In the genomic region with DNA sequence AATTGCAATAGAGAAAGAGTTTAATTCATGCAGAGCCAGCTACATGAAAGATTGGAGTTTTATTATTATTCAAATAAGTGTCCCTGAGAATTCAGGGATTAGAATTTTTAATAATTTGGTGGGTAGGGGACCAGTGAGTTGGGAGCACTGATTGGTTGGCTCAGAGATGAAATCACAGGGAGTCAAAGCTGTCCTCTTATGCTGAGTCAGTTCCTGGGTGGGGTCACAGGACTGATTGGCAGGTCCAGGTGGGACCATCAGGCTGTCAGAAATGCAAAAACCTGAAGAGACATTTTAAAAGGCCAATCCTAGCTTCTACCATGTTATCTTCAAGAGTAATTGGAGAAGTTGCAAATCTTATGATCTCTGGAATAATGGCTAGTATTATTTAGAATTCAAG, we compare ENCODE assay signal across 1 cellular context.
TF ChIP-seq lines count a peak whose summit lies in the region.

No MANE protein-coding gene starts in this region.

TF ChIP-seq in K562, 482 proteins besides CTCF, POLR2A, EP300 and RAD21 (continued from another document):
- TF ChIP-seq, protein P1, sequence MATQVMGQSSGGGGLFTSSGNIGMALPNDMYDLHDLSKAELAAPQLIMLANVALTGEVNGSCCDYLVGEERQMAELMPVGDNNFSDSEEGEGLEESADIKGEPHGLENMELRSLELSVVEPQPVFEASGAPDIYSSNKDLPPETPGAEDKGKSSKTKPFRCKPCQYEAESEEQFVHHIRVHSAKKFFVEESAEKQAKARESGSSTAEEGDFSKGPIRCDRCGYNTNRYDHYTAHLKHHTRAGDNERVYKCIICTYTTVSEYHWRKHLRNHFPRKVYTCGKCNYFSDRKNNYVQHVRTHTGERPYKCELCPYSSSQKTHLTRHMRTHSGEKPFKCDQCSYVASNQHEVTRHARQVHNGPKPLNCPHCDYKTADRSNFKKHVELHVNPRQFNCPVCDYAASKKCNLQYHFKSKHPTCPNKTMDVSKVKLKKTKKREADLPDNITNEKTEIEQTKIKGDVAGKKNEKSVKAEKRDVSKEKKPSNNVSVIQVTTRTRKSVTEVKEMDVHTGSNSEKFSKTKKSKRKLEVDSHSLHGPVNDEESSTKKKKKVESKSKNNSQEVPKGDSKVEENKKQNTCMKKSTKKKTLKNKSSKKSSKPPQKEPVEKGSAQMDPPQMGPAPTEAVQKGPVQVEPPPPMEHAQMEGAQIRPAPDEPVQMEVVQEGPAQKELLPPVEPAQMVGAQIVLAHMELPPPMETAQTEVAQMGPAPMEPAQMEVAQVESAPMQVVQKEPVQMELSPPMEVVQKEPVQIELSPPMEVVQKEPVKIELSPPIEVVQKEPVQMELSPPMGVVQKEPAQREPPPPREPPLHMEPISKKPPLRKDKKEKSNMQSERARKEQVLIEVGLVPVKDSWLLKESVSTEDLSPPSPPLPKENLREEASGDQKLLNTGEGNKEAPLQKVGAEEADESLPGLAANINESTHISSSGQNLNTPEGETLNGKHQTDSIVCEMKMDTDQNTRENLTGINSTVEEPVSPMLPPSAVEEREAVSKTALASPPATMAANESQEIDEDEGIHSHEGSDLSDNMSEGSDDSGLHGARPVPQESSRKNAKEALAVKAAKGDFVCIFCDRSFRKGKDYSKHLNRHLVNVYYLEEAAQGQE (CRISPR knock-in tag; IDR thresholded peaks at IDR 0.05; ENCODE audit: low read depth) = no peak
- peak; percentile 80 for TF ChIP-seq C11orf30 (IDR thresholded peaks at IDR 0.05; ENCODE audit: low read depth)
- TF ChIP-seq ZNF316 (IDR thresholded peaks at IDR 0.05) = peak; percentile 81
- TF ChIP-seq KDM1A (IDR thresholded peaks at IDR 0.05) = peak; percentile 66 to 78; a peak in 3 of 4 replicates
- no peak for TF ChIP-seq ZNF324 (CRISPR knock-in tag; IDR thresholded peaks at IDR 0.05)
- no peak for TF ChIP-seq ZNF445 (CRISPR knock-in tag; IDR thresholded peaks at IDR 0.05; ENCODE audit: low read depth)
- TF ChIP-seq HOMEZ (CRISPR knock-in tag; IDR thresholded peaks at IDR 0.05) = no peak
- TF ChIP-seq, protein P2, sequence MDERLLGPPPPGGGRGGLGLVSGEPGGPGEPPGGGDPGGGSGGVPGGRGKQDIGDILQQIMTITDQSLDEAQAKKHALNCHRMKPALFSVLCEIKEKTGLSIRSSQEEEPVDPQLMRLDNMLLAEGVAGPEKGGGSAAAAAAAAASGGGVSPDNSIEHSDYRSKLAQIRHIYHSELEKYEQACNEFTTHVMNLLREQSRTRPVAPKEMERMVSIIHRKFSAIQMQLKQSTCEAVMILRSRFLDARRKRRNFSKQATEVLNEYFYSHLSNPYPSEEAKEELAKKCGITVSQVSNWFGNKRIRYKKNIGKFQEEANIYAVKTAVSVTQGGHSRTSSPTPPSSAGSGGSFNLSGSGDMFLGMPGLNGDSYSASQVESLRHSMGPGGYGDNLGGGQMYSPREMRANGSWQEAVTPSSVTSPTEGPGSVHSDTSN (CRISPR knock-in tag; IDR thresholded peaks at IDR 0.05; ENCODE audit: low read depth) = no peak
- TF ChIP-seq, protein P2 (tag; conservative IDR thresholded peaks at IDR 0.05; ENCODE audit: low read depth) = 0 out of 2 replicates have a peak, but pooled peaks have one; percentile 17
- TF ChIP-seq, protein P3, sequence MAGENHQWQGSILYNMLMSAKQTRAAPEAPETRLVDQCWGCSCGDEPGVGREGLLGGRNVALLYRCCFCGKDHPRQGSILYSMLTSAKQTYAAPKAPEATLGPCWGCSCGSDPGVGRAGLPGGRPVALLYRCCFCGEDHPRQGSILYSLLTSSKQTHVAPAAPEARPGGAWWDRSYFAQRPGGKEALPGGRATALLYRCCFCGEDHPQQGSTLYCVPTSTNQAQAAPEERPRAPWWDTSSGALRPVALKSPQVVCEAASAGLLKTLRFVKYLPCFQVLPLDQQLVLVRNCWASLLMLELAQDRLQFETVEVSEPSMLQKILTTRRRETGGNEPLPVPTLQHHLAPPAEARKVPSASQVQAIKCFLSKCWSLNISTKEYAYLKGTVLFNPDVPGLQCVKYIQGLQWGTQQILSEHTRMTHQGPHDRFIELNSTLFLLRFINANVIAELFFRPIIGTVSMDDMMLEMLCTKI (IDR thresholded peaks at IDR 0.05; ENCODE audit: partially characterized antibody) = no peak
- peak; percentile 35; the same call in 1 of the 2 replicates for TF ChIP-seq MAFG (tag; conservative IDR thresholded peaks at IDR 0.05)
- peak in 1 of 2 experiments; percentile 84; a peak in 2 of 4 replicates for TF ChIP-seq RCOR1 (IDR thresholded peaks at IDR 0.05; ENCODE audit: borderline replicate concordance in 1 of 2, low read depth in 2 of 2, low read length in 2 of 2)
- TF ChIP-seq NFE2 (IDR thresholded peaks at IDR 0.05; ENCODE audit: low read depth) = peak; percentile 67
- peak; percentile 32; the same call in 1 of the 2 replicates for TF ChIP-seq MAFK (IDR thresholded peaks at IDR 0.05; ENCODE audit: low read length)
- TF ChIP-seq MAFF (IDR thresholded peaks at IDR 0.05; ENCODE audit: low read length) = peak; percentile 40; the same call in 1 of the 2 replicates
- TF ChIP-seq PHF21A (IDR thresholded peaks at IDR 0.05; ENCODE audit: borderline replicate concordance, low read depth) = peak; percentile 48; the same call in 1 of the 2 replicates
- TF ChIP-seq FIP1L1 (IDR thresholded peaks at IDR 0.05; ENCODE audit: low read depth, low read length, poor library complexity, severe bottlenecking) = no peak
- TF ChIP-seq MEIS2 (IDR thresholded peaks at IDR 0.05; ENCODE audit: partially characterized antibody) = peak; percentile 28
- no peak for TF ChIP-seq TARDBP (IDR thresholded peaks at IDR 0.05)
- peak; percentile 27; the same call in 1 of the 2 replicates for TF ChIP-seq HDAC2 (IDR thresholded peaks at IDR 0.05)
- TF ChIP-seq, protein P4, sequence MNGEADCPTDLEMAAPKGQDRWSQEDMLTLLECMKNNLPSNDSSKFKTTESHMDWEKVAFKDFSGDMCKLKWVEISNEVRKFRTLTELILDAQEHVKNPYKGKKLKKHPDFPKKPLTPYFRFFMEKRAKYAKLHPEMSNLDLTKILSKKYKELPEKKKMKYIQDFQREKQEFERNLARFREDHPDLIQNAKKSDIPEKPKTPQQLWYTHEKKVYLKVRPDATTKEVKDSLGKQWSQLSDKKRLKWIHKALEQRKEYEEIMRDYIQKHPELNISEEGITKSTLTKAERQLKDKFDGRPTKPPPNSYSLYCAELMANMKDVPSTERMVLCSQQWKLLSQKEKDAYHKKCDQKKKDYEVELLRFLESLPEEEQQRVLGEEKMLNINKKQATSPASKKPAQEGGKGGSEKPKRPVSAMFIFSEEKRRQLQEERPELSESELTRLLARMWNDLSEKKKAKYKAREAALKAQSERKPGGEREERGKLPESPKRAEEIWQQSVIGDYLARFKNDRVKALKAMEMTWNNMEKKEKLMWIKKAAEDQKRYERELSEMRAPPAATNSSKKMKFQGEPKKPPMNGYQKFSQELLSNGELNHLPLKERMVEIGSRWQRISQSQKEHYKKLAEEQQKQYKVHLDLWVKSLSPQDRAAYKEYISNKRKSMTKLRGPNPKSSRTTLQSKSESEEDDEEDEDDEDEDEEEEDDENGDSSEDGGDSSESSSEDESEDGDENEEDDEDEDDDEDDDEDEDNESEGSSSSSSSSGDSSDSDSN (IDR thresholded peaks at IDR 0.05; ENCODE audit: borderline replicate concordance in 1 of 2, low read depth in 2 of 2, low read length in 2 of 2) = no peak
- TF ChIP-seq, protein P5, sequence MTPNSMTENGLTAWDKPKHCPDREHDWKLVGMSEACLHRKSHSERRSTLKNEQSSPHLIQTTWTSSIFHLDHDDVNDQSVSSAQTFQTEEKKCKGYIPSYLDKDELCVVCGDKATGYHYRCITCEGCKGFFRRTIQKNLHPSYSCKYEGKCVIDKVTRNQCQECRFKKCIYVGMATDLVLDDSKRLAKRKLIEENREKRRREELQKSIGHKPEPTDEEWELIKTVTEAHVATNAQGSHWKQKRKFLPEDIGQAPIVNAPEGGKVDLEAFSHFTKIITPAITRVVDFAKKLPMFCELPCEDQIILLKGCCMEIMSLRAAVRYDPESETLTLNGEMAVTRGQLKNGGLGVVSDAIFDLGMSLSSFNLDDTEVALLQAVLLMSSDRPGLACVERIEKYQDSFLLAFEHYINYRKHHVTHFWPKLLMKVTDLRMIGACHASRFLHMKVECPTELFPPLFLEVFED (CRISPR knock-in tag; conservative IDR thresholded peaks at IDR 0.05) = no peak
- peak; percentile 92 for TF ChIP-seq PKNOX1 (IDR thresholded peaks at IDR 0.05)
- TF ChIP-seq RBM15 (IDR thresholded peaks at IDR 0.05; ENCODE audit: insufficient read depth, low read length) = no peak
